In the genomic region with DNA sequence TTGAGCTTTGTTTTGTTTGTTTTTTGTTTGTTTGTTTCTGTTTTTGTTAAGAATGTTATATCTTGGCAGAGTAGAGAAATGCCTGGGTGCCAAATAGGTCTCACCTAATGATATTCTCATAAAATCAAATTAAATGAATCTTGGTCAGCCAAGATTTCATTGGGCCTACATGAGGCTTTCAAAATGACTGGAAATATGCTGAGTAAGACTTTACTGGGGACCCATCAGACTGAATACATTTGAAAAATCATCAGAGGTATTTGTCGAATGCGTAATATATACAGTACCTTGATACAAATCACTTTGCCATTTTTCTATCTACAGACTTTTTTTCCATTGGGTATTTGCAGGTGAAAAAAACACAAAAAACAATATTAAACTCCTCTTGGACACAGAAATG, we compare ENCODE assay signal across 1 cellular context.
A peak's percentile ranks its signal among the peaks of the same experiment; 100 is the strongest.
TF ChIP-seq lines count a peak whose summit lies in the region.

No MANE protein-coding gene starts in this region.

TF ChIP-seq in HepG2, 621 proteins besides CTCF, POLR2A, EP300 and RAD21 (continued from another document):
- TF ChIP-seq, protein P1, sequence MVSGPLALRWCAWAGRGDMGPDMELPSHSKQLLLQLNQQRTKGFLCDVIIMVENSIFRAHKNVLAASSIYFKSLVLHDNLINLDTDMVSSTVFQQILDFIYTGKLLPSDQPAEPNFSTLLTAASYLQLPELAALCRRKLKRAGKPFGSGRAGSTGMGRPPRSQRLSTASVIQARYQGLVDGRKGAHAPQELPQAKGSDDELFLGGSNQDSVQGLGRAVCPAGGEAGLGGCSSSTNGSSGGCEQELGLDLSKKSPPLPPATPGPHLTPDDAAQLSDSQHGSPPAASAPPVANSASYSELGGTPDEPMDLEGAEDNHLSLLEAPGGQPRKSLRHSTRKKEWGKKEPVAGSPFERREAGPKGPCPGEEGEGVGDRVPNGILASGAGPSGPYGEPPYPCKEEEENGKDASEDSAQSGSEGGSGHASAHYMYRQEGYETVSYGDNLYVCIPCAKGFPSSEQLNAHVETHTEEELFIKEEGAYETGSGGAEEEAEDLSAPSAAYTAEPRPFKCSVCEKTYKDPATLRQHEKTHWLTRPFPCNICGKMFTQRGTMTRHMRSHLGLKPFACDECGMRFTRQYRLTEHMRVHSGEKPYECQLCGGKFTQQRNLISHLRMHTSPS (CRISPR knock-in tag; IDR thresholded peaks at IDR 0.05; ENCODE audit: low read depth), result no peak
- TF ChIP-seq KDM4B (CRISPR knock-in tag; IDR thresholded peaks at IDR 0.05) (no peak), ARNT2 (CRISPR knock-in tag; IDR thresholded peaks at IDR 0.05; ENCODE audit: low read depth) (no peak), ZEB1 (IDR thresholded peaks at IDR 0.05; ENCODE audit: insufficient replicate concordance, low read depth) (no peak), ATF7 (IDR thresholded peaks at IDR 0.05) (no peak), ATF7 (CRISPR knock-in tag; IDR thresholded peaks at IDR 0.05) (no peak), ZNF101 (CRISPR knock-in tag; IDR thresholded peaks at IDR 0.05; ENCODE audit: borderline replicate concordance, low read depth) (no peak), MBNL3 (CRISPR knock-in tag; conservative IDR thresholded peaks at IDR 0.05) (no peak), MAFF (IDR thresholded peaks at IDR 0.05; ENCODE audit: low read depth, low read length) (peak; percentile 94), TEAD2 (CRISPR knock-in tag; IDR thresholded peaks at IDR 0.05) (no peak)
- TF ChIP-seq, protein P2, sequence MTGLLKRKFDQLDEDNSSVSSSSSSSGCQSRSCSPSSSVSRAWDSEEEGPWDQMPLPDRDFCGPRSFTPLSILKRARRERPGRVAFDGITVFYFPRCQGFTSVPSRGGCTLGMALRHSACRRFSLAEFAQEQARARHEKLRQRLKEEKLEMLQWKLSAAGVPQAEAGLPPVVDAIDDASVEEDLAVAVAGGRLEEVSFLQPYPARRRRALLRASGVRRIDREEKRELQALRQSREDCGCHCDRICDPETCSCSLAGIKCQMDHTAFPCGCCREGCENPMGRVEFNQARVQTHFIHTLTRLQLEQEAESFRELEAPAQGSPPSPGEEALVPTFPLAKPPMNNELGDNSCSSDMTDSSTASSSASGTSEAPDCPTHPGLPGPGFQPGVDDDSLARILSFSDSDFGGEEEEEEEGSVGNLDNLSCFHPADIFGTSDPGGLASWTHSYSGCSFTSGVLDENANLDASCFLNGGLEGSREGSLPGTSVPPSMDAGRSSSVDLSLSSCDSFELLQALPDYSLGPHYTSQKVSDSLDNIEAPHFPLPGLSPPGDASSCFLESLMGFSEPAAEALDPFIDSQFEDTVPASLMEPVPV (CRISPR knock-in tag; IDR thresholded peaks at IDR 0.05), result no peak
- TF ChIP-seq, protein P3, sequence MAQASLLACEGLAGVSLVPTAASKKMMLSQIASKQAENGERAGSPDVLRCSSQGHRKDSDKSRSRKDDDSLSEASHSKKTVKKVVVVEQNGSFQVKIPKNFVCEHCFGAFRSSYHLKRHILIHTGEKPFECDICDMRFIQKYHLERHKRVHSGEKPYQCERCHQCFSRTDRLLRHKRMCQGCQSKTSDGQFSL (CRISPR knock-in tag; IDR thresholded peaks at IDR 0.05), result no peak
- TF ChIP-seq, protein P4, sequence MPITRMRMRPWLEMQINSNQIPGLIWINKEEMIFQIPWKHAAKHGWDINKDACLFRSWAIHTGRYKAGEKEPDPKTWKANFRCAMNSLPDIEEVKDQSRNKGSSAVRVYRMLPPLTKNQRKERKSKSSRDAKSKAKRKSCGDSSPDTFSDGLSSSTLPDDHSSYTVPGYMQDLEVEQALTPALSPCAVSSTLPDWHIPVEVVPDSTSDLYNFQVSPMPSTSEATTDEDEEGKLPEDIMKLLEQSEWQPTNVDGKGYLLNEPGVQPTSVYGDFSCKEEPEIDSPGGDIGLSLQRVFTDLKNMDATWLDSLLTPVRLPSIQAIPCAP (CRISPR knock-in tag; IDR thresholded peaks at IDR 0.05; ENCODE audit: low read depth), result no peak
